19 cellular contexts compared by ENCODE assay signal in the genomic region with DNA sequence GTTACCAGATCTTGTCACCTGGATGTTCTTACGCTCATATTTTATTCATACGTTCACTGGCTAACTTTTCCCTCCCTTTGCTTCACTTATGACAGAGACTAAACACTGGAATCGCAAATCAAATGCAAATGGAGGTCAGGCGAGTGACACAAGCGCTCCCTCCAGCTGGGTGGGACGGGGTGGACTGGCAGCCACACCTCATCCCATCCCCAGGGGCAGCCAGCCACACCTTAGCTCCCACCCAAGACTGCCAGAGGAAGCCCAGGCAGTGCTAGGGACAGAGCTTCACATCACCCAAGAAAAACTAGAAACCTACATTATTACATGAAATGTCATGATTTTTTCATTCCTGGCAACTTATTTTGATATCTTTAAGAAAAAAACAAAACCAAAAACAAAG.
DNase-seq lines count a peak whose midpoint lies in the region; ATAC-seq and TF ChIP-seq lines count a peak whose summit lies in the region.
"Had no signal": no experiment of that assay in that cellular context is flagged by ENCODE, and none has a peak within 500 bp of the region (broad histone marks: within the 10 kb centered on the region; RNA-seq: fewer than 3 reads in every experiment).

No MANE protein-coding gene starts in this region.

- no peak overlapping the region for H3K4me3 Mint-ChIP-seq in neural progenitor cell
- H3K4me3 Mint-ChIP-seq: CD4-positive, alpha-beta memory T cell; HFFc6 had no signal

- POLR2A ChIA-PET in HEK293 (lab: Yijun Ruan, JAX), result no interaction called here

- H3K27ac ChIP-seq in BLaER1 treated with 17β-estradiol and CSF1 and Interleukin-3, amounts not matched to agents 10 nM and 100 nM, result no peak overlapping the region
- no peak overlapping the region for H3K27ac ChIP-seq in HEK293 (ENCODE audit: extremely low read depth, low read depth, low read length)
- no peak overlapping the region for H3K27ac ChIP-seq in esophagus muscularis mucosa (replicated peaks in 1 of 4)
- no peak overlapping the region for H3K27ac ChIP-seq in neural progenitor cell
- H3K27ac ChIP-seq: 22Rv1, GM23248 had no signal

- DNase-seq in esophagus muscularis mucosa (ENCODE audit: extremely low spot score), result peak; percentile 34
- DNase-seq in neural progenitor cell (ENCODE audit: low spot score), result no peak
- no peak for DNase-seq in mesenteric fat pad (ENCODE audit: low spot score)
- no peak for DNase-seq in AG20443 (ENCODE audit: low spot score)
- DNase-seq: AML-193; BE2C; C1 segment of cervical spinal cord; Calu3; CD4-positive, alpha-beta memory T cell; COR-L47; DMS53; DMS79 treated with DMSO at 0.1 percent for 48 hours; GM23248; HFFc6 had no signal

- H3K9me3 ChIP-seq in BLaER1 treated with 17β-estradiol and CSF1 and Interleukin-3, amounts not matched to agents 10 nM and 100 nM (replicated peaks in 1 of 11), result no peaks in the 10 kb centered on the region
- no peaks in the 10 kb centered on the region for H3K9me3 ChIP-seq in HEK293 (ENCODE audit: control insufficient read depth, insufficient read depth, low read depth, low read length)
- no peaks in the 10 kb centered on the region for H3K9me3 ChIP-seq in esophagus muscularis mucosa
- H3K9me3 ChIP-seq in neural progenitor cell (ENCODE audit: low read depth), result no peaks in the 10 kb centered on the region
- H3K9me3 ChIP-seq: BE2C had no signal

- no peaks in the 10 kb centered on the region for H4K20me1 ChIP-seq in BLaER1 treated with 17β-estradiol and CSF1 and Interleukin-3, amounts not matched to agents 10 nM and 100 nM
- no peaks in the 10 kb centered on the region for H4K20me1 ChIP-seq in neural progenitor cell (ENCODE audit: low read depth)

- H3K4me1 ChIP-seq in BLaER1 treated with 17β-estradiol and CSF1 and Interleukin-3, amounts not matched to agents 10 nM and 100 nM, result peaks cover 0 to 12% (median 8%) of the 10 kb centered on the region in 10 experiments; a peak in 14 of 20 replicates
- no peaks in the 10 kb centered on the region for H3K4me1 ChIP-seq in HEK293 (ENCODE audit: control insufficient read depth, insufficient read depth, low read length)
- no peaks in the 10 kb centered on the region for H3K4me1 ChIP-seq in esophagus muscularis mucosa
- peaks cover 7% of the 10 kb centered on the region for H3K4me1 ChIP-seq in neural progenitor cell
- H3K4me1 ChIP-seq: BE2C had no signal

- peaks cover 2% of the 10 kb centered on the region for H3K27me3 Mint-ChIP-seq in neural progenitor cell (ENCODE audit: insufficient read depth, low read depth)

- H2AFZ ChIP-seq in neural progenitor cell (replicated peaks), result no peak overlapping the region
- H2AFZ ChIP-seq: GM23248 had no signal

- TF ChIP-seq POLR2A in esophagus muscularis mucosa (IDR thresholded peaks at IDR 0.05; ENCODE audit: low read depth), result no peak

- ATAC-seq in GM21526 (IDR thresholded peaks at IDR 0.05; ENCODE audit: low FRiP score, unreplicated experiment), result no peak
- ATAC-seq: HCT116 had no signal

- no peaks in the 10 kb centered on the region for H3K27me3 ChIP-seq in BLaER1 treated with 17β-estradiol and CSF1 and Interleukin-3, amounts not matched to agents 10 nM and 100 nM
- H3K27me3 ChIP-seq in esophagus muscularis mucosa (no peaks in the 10 kb centered on the region), neural progenitor cell (no peaks in the 10 kb centered on the region)
- H3K27me3 ChIP-seq: BE2C had no signal

- no peak overlapping the region for H3K4me3 ChIP-seq in BLaER1 treated with 17β-estradiol and CSF1 and Interleukin-3, amounts not matched to agents 10 nM and 100 nM
- H3K4me3 ChIP-seq in HEK293 (ENCODE audit: low read depth, low read length) (no peak overlapping the region), esophagus muscularis mucosa (no peak overlapping the region), neural progenitor cell (no peak overlapping the region)
- H3K4me3 ChIP-seq: GM23248 had no signal

- H3K36me3 Mint-ChIP-seq in neural progenitor cell, result peaks cover 2% of the 10 kb centered on the region
- H3K36me3 Mint-ChIP-seq: CD4-positive, alpha-beta memory T cell had no signal

- no peaks in the 10 kb centered on the region for H3K36me3 ChIP-seq in BLaER1 treated with 17β-estradiol and CSF1 and Interleukin-3, amounts not matched to agents 10 nM and 100 nM
- H3K36me3 ChIP-seq in HEK293 (ENCODE audit: control insufficient read depth in 2 of 2, insufficient read depth in 1 of 2, low read length in 2 of 2) (no peaks in the 10 kb centered on the region), esophagus muscularis mucosa (no peaks in the 10 kb centered on the region), neural progenitor cell (no peaks in the 10 kb centered on the region)
- H3K36me3 ChIP-seq: BE2C had no signal

- no peaks in the 10 kb centered on the region for H3F3A ChIP-seq in neural progenitor cell (ENCODE audit: low read depth)

- no peak for TF ChIP-seq EP300 in esophagus muscularis mucosa (IDR thresholded peaks at IDR 0.05)

- peak overlapping the region in 8 of 11 experiments; percentile 16 to 57 (median 40); a peak in 11 of 22 replicates for H3K4me2 ChIP-seq in BLaER1 treated with 17β-estradiol and CSF1 and Interleukin-3, amounts not matched to agents 10 nM and 100 nM
- H3K4me2 ChIP-seq in neural progenitor cell, result no peak overlapping the region

- H3K79me2 ChIP-seq in neural progenitor cell (ENCODE audit: low read depth), result no peaks in the 10 kb centered on the region

- H3K9ac ChIP-seq in BLaER1 treated with 17β-estradiol and CSF1 and Interleukin-3, amounts not matched to agents 10 nM and 100 nM, result no peak overlapping the region
- no peak overlapping the region for H3K9ac ChIP-seq in neural progenitor cell
- H3K9ac ChIP-seq: GM23248 had no signal

- TF ChIP-seq CTCF in HEK293 (tag by site-specific recombination; IDR thresholded peaks at IDR 0.05), result no peak
- TF ChIP-seq CTCF in esophagus muscularis mucosa (IDR thresholded peaks at IDR 0.05), result no peak
- TF ChIP-seq CTCF in neural progenitor cell (IDR thresholded peaks at IDR 0.05), result no peak

- CTCF ChIA-PET in HEK293 (lab: Yijun Ruan, JAX), result no interaction called here

- H3K27ac Mint-ChIP-seq in neural progenitor cell, result peak overlapping the region; percentile 59
- H3K27ac Mint-ChIP-seq: CD4-positive, alpha-beta memory T cell; HFFc6 had no signal

- intact Hi-C loops in esophagus muscularis mucosa (cut with DNase I), result no loop called here

- peaks cover 8% of the 10 kb centered on the region for H3K4me1 Mint-ChIP-seq in neural progenitor cell
- H3K4me1 Mint-ChIP-seq: CD4-positive, alpha-beta memory T cell had no signal

- WGBS in esophagus muscularis mucosa, result 93% methylated on average over 6 of the region's 6 CpGs

- H3K9me3 Mint-ChIP-seq in neural progenitor cell, result peaks cover 2% of the 10 kb centered on the region

TF ChIP-seq in HEK293, 187 proteins besides CTCF, POLR2A, EP300 and RAD21:
- TF ChIP-seq KLF1 (tag by site-specific recombination; IDR thresholded peaks at IDR 0.05) (peak; percentile 87), SCRT1 (tag by site-specific recombination; IDR thresholded peaks at IDR 0.05; ENCODE audit: borderline replicate concordance) (no peak)
